ENCODE assay signal across 8 cellular contexts in the genomic region with DNA sequence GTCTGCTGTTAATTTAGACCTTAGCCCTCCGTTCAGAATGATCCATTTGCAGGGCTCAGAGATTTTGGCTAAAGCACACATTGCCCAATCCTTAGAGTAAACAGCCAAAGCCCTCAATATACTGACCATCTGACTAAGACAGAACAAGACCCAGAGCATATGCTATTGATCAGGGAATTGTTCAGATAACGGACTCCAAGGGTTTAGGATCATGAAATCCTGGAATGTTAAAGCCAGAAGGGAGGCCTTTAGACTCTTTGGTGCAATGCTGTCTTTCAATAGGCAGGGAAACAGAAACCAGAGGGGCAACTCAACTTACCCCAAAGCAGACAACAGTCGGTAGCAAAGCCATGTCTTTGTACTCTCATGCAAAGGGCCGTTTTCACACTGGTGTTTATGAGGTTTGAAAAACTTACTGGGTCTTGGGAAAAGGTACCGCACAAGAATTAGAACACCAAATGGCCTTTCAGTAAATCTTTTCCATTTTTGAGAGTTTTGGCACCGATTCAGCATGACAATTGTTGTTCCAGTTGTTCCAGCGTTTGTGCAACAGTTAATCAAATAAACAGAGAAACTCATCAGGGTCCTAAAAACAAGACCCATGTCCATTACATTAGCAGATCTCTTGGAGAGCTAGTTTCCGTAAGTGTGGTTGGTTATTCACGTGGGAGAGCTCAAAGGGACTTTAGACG.
DNase-seq lines count a peak whose midpoint lies in the region; ATAC-seq and TF ChIP-seq lines count a peak whose summit lies in the region.
"Had no signal": no experiment of that assay in that cellular context is flagged by ENCODE, and none has a peak within 500 bp of the region (broad histone marks: within the 10 kb centered on the region; RNA-seq: fewer than 3 reads in every experiment).

No MANE protein-coding gene starts in this region.

- peak; percentile 30 for ATAC-seq in mucosa of descending colon
- ATAC-seq in CD8-positive, alpha-beta T cell, result no peak
- ATAC-seq in HG03097 (IDR thresholded peaks at IDR 0.05; ENCODE audit: low FRiP score, unreplicated experiment), result no peak

- H3K36me3 ChIP-seq in Peyer's patch, result no peaks in the 10 kb centered on the region
- H3K36me3 ChIP-seq in esophagus (ENCODE audit: control insufficient read depth in 2 of 2, insufficient read depth in 2 of 2, low read length in 1 of 2), result no peaks in the 10 kb centered on the region
- H3K36me3 ChIP-seq in mucosa of descending colon (ENCODE audit: low read depth), result no peaks in the 10 kb centered on the region
- peaks cover 1% of the 10 kb centered on the region for H3K36me3 ChIP-seq in urinary bladder (ENCODE audit: insufficient read depth)
- no peaks in the 10 kb centered on the region for H3K36me3 ChIP-seq in CD8-positive, alpha-beta T cell (ENCODE audit: insufficient read depth, low read length)

- 37 to 45% methylated on average over 10 of the region's 10 CpGs for WGBS in esophagus, 2 donors
- 31% methylated on average over 10 of the region's 10 CpGs for WGBS in urinary bladder

- CTCF ChIA-PET in CD8-positive, alpha-beta T cell (lab: Charles Lee), result no interaction called here

- POLR2A ChIA-PET in CD8-positive, alpha-beta T cell (lab: Charles Lee), result no interaction called here

- no peak for TF ChIP-seq CTCF in Peyer's patch (IDR thresholded peaks at IDR 0.05)
- no peak for TF ChIP-seq CTCF in mucosa of descending colon (IDR thresholded peaks at IDR 0.05)
- no peak for TF ChIP-seq CTCF in CD8-positive, alpha-beta T cell (IDR thresholded peaks at IDR 0.05)

- no peak overlapping the region for H3K4me3 Mint-ChIP-seq in CD8-positive, alpha-beta T cell
- H3K4me3 Mint-ChIP-seq: IgD-negative memory B cell had no signal

- H3K9me3 Mint-ChIP-seq in CD8-positive, alpha-beta T cell, result peaks cover 11% of the 10 kb centered on the region

- H3K4me1 ChIP-seq in Peyer's patch (no peaks in the 10 kb centered on the region), esophagus (ENCODE audit: control insufficient read depth in 2 of 2, insufficient read depth in 2 of 2, low read length in 1 of 2) (peaks cover 0 to 9% of the 10 kb centered on the region in 2 donors), mucosa of descending colon (ENCODE audit: low read depth) (no peaks in the 10 kb centered on the region), urinary bladder (ENCODE audit: insufficient read depth) (peaks cover 2% of the 10 kb centered on the region)
- peaks cover 3% of the 10 kb centered on the region for H3K4me1 ChIP-seq in CD8-positive, alpha-beta T cell (ENCODE audit: insufficient read depth, low read length)

- no peak for DNase-seq in Peyer's patch
- DNase-seq in mucosa of descending colon, result no peak
- DNase-seq in stimulated activated naive CD4-positive, alpha-beta T cell treated with Interleukin-2 at 50 U/mL for 16 hours (lab: John Stamatoyannopoulos, UW), result no peak
- no peak for DNase-seq in CD8-positive, alpha-beta T cell

- intact Hi-C loops in mucosa of descending colon (cut with DNase I, micrococcal nuclease), result no loop called here
- intact Hi-C loops in CD8-positive, alpha-beta T cell (cut with DNase I, micrococcal nuclease), result no loop called here

- peaks cover 29% of the 10 kb centered on the region for H3K27me3 Mint-ChIP-seq in CD8-positive, alpha-beta T cell (ENCODE audit: low read depth)

- H3K9me3 ChIP-seq in Peyer's patch (no peaks in the 10 kb centered on the region), esophagus (ENCODE audit: control insufficient read depth in 2 of 2, insufficient read depth in 1 of 2, low read depth in 1 of 2, low read length in 1 of 2) (peaks cover 0 to 7% of the 10 kb centered on the region in 2 donors), mucosa of descending colon (peaks cover 8% of the 10 kb centered on the region)
- no peaks in the 10 kb centered on the region for H3K9me3 ChIP-seq in CD8-positive, alpha-beta T cell (ENCODE audit: low read length)

- H3K27me3 ChIP-seq in Peyer's patch (no peaks in the 10 kb centered on the region), esophagus (ENCODE audit: control insufficient read depth in 1 of 2, insufficient read depth in 2 of 2, low read length in 2 of 2) (no peaks in the 10 kb centered on the region)
- H3K27me3 ChIP-seq in CD8-positive, alpha-beta T cell (ENCODE audit: insufficient read depth, low read length), result no peaks in the 10 kb centered on the region

- H3K27ac ChIP-seq in Peyer's patch (peak overlapping the region; percentile 17 to 76 (median 38)), esophagus (ENCODE audit: low read depth in 2 of 2, low read length in 1 of 2) (peak overlapping the region; percentile 26 to 79), urinary bladder (ENCODE audit: low read depth) (peak overlapping the region; percentile 48)
- H3K27ac ChIP-seq in CD8-positive, alpha-beta T cell (ENCODE audit: low read depth, low read length), result no peak overlapping the region

- H3K4me1 Mint-ChIP-seq in CD8-positive, alpha-beta T cell (ENCODE audit: low read depth), result peaks cover 2% of the 10 kb centered on the region

- no peak overlapping the region for H3K27ac Mint-ChIP-seq in CD8-positive, alpha-beta T cell
- H3K27ac Mint-ChIP-seq: IgD-negative memory B cell had no signal

- no peak for TF ChIP-seq POLR2A in Peyer's patch (IDR thresholded peaks at IDR 0.05)

- H3K4me3 ChIP-seq in Peyer's patch (peak overlapping the region in 3 of 4 donors; percentile 15 to 46 (median 39)), esophagus (ENCODE audit: low read depth in 1 of 2, low read length in 2 of 2) (peak overlapping the region; percentile 50 to 60), mucosa of descending colon (no peak overlapping the region), urinary bladder (ENCODE audit: low read depth, low read length) (peak overlapping the region; percentile 45)
- H3K4me3 ChIP-seq in CD8-positive, alpha-beta T cell (ENCODE audit: low read depth, low read length), result no peak overlapping the region

- H3K36me3 Mint-ChIP-seq in CD8-positive, alpha-beta T cell, result no peaks in the 10 kb centered on the region

Comparison
In these comparisons a context has a peak if more than half of its experiments do, and no peak if none do; other contexts are left out.
1. H3K4me3 ChIP-seq: peak in Peyer's patch (3 of 4), esophagus (2 of 2) and urinary bladder (single experiment); none in mucosa of descending colon (single experiment) and CD8-positive, alpha-beta T cell (single experiment).